1 cellular context compared by ENCODE assay signal in genomic region chr7:98227939-98228338, GRCh38.
TF ChIP-seq lines count a peak whose summit lies in the region.

No MANE protein-coding gene starts in this region.

TF ChIP-seq in IMR-90, 13 proteins besides CTCF, POLR2A, EP300 and RAD21:
- TF ChIP-seq BHLHE40 (IDR thresholded peaks at IDR 0.05; ENCODE audit: low read depth, low read length): no peak
- TF ChIP-seq CHD1 (IDR thresholded peaks at IDR 0.05; ENCODE audit: low read depth, low read length): no peak
- TF ChIP-seq MAFK (IDR thresholded peaks at IDR 0.05; ENCODE audit: low read depth, low read length): no peak
- TF ChIP-seq CEBPB (IDR thresholded peaks at IDR 0.05; ENCODE audit: low read depth, low read length): 0 out of 2 replicates have a peak, but pooled peaks have one; percentile 16
- no peak for TF ChIP-seq RFX5 (IDR thresholded peaks at IDR 0.05; ENCODE audit: low read depth, low read length)
- TF ChIP-seq RCOR1 (IDR thresholded peaks at IDR 0.05; ENCODE audit: insufficient replicate concordance, low read length): no peak
- TF ChIP-seq FOS (IDR thresholded peaks at IDR 0.05; ENCODE audit: low read depth, low read length): no peak
